In genomic region chr9:133943781-133944745, GRCh38 we compare ENCODE assay signal across 19 cellular contexts. TPM values are rescaled to one million over a fixed set of nuclear protein-coding genes. Genes with fewer than 3 reads are reported as not detected.
DNase-seq lines count a peak whose midpoint lies in the region; ATAC-seq and TF ChIP-seq lines count a peak whose summit lies in the region.
"Had no signal": no experiment of that assay in that cellular context is flagged by ENCODE, and none has a peak within 500 bp of the region (broad histone marks: within the 10 kb centered on the region; RNA-seq: fewer than 3 reads in every experiment).

No MANE protein-coding gene starts in this region.

- H3K4me1 ChIP-seq in RWPE2 (ENCODE audit: insufficient read depth, poor library complexity, severe bottlenecking) (peaks cover 17% of the 10 kb centered on the region), osteoblast (ENCODE audit: insufficient read depth, low read length) (peaks cover 10% of the 10 kb centered on the region)

- peaks cover 75% of the 10 kb centered on the region for H3K79me2 ChIP-seq in osteoblast (ENCODE audit: insufficient read depth, low read length)

- H3K27me3 Mint-ChIP-seq in effector memory CD8-positive, alpha-beta T cell: no peaks in the 10 kb centered on the region
- H3K27me3 Mint-ChIP-seq: stimulated activated naive CD8-positive, alpha-beta T cell treated with anti-CD3 and anti-CD28 coated beads, Interleukin-15, Interleukin-2, amounts not matched to agents 100 ng/mL and 50 ng/mL, for 24 hours had no signal

- H3K27me3 ChIP-seq in RWPE2 (ENCODE audit: insufficient read depth, poor library complexity, severe bottlenecking) (no peaks in the 10 kb centered on the region), osteoblast (ENCODE audit: insufficient read depth, low read length) (no peaks in the 10 kb centered on the region)
- H3K27me3 ChIP-seq: left lung had no signal

- peaks cover 2% of the 10 kb centered on the region for H3K36me3 Mint-ChIP-seq in effector memory CD8-positive, alpha-beta T cell (ENCODE audit: insufficient read depth)

- H3K4me1 Mint-ChIP-seq in effector memory CD8-positive, alpha-beta T cell (ENCODE audit: low read depth in 2 of 2): peaks cover 0 to 2% of the 10 kb centered on the region in 2 donors

- H3K36me3 ChIP-seq in RWPE2 (ENCODE audit: low read depth) (peaks cover 20% of the 10 kb centered on the region), osteoblast (ENCODE audit: insufficient read depth, low read length) (peaks cover under 1% of the 10 kb centered on the region)
- H3K36me3 ChIP-seq: left lung had no signal

- no peak overlapping the region for H3K4me3 Mint-ChIP-seq in effector memory CD8-positive, alpha-beta T cell
- H3K4me3 Mint-ChIP-seq: activated naive CD4-positive, alpha-beta T cell treated with anti-CD3 and anti-CD28 coated beads for 36 hours; stimulated activated naive CD8-positive, alpha-beta T cell treated with anti-CD3 and anti-CD28 coated beads, Interleukin-15, Interleukin-2, amounts not matched to agents 100 ng/mL and 50 ng/mL, for 24 hours had no signal

- H4K20me1 ChIP-seq in osteoblast (ENCODE audit: insufficient read depth, low read length): peaks cover 55% of the 10 kb centered on the region

- ATAC-seq in RWPE2 (ENCODE audit: low read depth) (peak; percentile 47), GM18511 (IDR thresholded peaks at IDR 0.05; ENCODE audit: unreplicated experiment) (no peak)
- no peak for ATAC-seq in effector memory CD8-positive, alpha-beta T cell (replicated peaks)

- H2AFZ ChIP-seq in osteoblast (ENCODE audit: low read length): no peak overlapping the region

- H3K9me3 ChIP-seq in RWPE2 (ENCODE audit: severe bottlenecking): no peaks in the 10 kb centered on the region
- H3K9me3 ChIP-seq in osteoblast (ENCODE audit: low read depth, low read length): no peaks in the 10 kb centered on the region
- H3K9me3 ChIP-seq: left lung had no signal

- H3K27ac Mint-ChIP-seq in effector memory CD8-positive, alpha-beta T cell: no peak overlapping the region
- H3K27ac Mint-ChIP-seq: activated naive CD4-positive, alpha-beta T cell treated with anti-CD3 and anti-CD28 coated beads for 36 hours; stimulated activated naive CD8-positive, alpha-beta T cell treated with anti-CD3 and anti-CD28 coated beads, Interleukin-15, Interleukin-2, amounts not matched to agents 100 ng/mL and 50 ng/mL, for 24 hours had no signal

- DNase-seq in Daoy (ENCODE audit: low read depth): peak; percentile 69
- DNase-seq in RWPE2 (ENCODE audit: low spot score): no peak
- DNase-seq in epithelial cell of esophagus (ENCODE audit: low read depth): peak; percentile 41
- DNase-seq in osteoblast (ENCODE audit: insufficient read length, low spot score, missing footprints): peak; percentile 78
- no peak for DNase-seq in NCI-H146 (lab: John Stamatoyannopoulos, UW)
- DNase-seq in effector memory CD8-positive, alpha-beta T cell: no peak
- no peak for DNase-seq in NCI-H1930 (lab: John Stamatoyannopoulos, UW)
- DNase-seq: activated CD4-positive, alpha-beta T cell treated with anti-CD3 and anti-CD28 coated beads, Interleukin-2, amount 50 U/mL, for 48 hours; activated naive CD4-positive, alpha-beta T cell treated with anti-CD3 and anti-CD28 coated beads for 36 hours; C1 segment of cervical spinal cord; foreskin melanocyte; MM.1S; NCI-H524 treated with DMSO at 0.1 percent for 48 hours; occipital lobe; stimulated activated CD4-positive, alpha-beta T cell treated with anti-CD3 and anti-CD28 coated beads, Interleukin-2, amount 100 ng/mL, for 48 hours had no signal

- H3K4me2 ChIP-seq in osteoblast (ENCODE audit: insufficient read depth, low read length): no peak overlapping the region

- H3K4me3 ChIP-seq in RWPE2 (ENCODE audit: severe bottlenecking) (no peak overlapping the region), epithelial cell of esophagus (ENCODE audit: low read length) (no peak overlapping the region), osteoblast (ENCODE audit: insufficient read depth, low read length) (no peak overlapping the region)
- H3K4me3 ChIP-seq: coronary artery, left lung had no signal

- TF ChIP-seq CTCF in RWPE2 (IDR thresholded peaks at IDR 0.05; ENCODE audit: poor library complexity, severe bottlenecking) (no peak), epithelial cell of esophagus (IDR thresholded peaks at IDR 0.05; ENCODE audit: insufficient read depth, low read depth, low read length, missing control alignments) (no peak), osteoblast (IDR thresholded peaks at IDR 0.05; ENCODE audit: extremely low read depth, low read depth, low read length) (no peak)

- H3K9me3 Mint-ChIP-seq in effector memory CD8-positive, alpha-beta T cell: no peaks in the 10 kb centered on the region
- H3K9me3 Mint-ChIP-seq: activated naive CD4-positive, alpha-beta T cell treated with anti-CD3 and anti-CD28 coated beads for 36 hours; stimulated activated naive CD8-positive, alpha-beta T cell treated with anti-CD3 and anti-CD28 coated beads, Interleukin-15, Interleukin-2, amounts not matched to agents 100 ng/mL and 50 ng/mL, for 24 hours had no signal

- H3K27ac ChIP-seq in RWPE2 (ENCODE audit: poor library complexity, severe bottlenecking) (peak overlapping the region; percentile 91), osteoblast (ENCODE audit: low read depth, low read length) (peak overlapping the region; percentile 11)
- H3K27ac ChIP-seq: coronary artery, left lung had no signal

RNA-seq across cellular contexts. Expression of gene VAV2, which starts 48.1 kb away (rescaled TPM):
- total RNA-seq in Daoy (2014; rRNA removed; shearing (Covaris generic)): 11.3 and 11.5 TPM in 2 replicates
- 8.0 and 8.8 TPM in 2 replicates for total RNA-seq in osteoblast

Comparison
In these comparisons a context has a peak if more than half of its experiments do, and no peak if none do; other contexts are left out.
1. DNase-seq: peak in Daoy (single experiment), epithelial cell of esophagus (single experiment) and osteoblast (single experiment); none in RWPE2 (single experiment), NCI-H146 (single experiment), effector memory CD8-positive, alpha-beta T cell (0 of 3) and NCI-H1930 (0 of 2).